16 cellular contexts compared by ENCODE assay signal in the genomic region with DNA sequence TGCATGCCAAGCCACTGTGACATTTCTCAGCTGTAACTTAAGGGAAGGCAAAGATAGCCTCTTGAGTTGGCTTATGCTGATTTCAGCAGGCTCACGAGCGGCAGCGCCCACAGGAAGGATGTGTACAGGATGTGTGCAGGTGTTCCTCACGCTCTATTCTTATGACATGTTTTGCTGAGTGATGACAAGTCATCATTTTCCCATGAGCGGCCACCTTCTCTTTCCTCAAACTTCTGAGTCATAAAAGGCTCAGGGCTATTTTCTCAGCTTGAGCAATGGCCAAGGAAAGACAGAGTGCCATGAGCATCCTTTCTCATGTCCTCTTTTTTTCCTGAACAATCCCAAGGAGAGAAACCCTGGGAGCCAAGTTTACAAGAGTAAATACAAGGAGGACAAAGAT.
DNase-seq lines count a peak whose midpoint lies in the region; ATAC-seq and TF ChIP-seq lines count a peak whose summit lies in the region.
"Had no signal": no experiment of that assay in that cellular context is flagged by ENCODE, and none has a peak within 500 bp of the region (broad histone marks: within the 10 kb centered on the region; RNA-seq: fewer than 3 reads in every experiment).

No MANE protein-coding gene starts in this region.

- H3K79me1 ChIP-seq in trophoblast cell (ENCODE audit: low read length): no peaks in the 10 kb centered on the region

- H3K4me3 ChIP-seq in trophoblast cell (ENCODE audit: low read depth, low read length): no peak overlapping the region
- H3K4me3 ChIP-seq: tibial nerve had no signal

- POLR2A ChIA-PET in activated CD8-positive, alpha-beta T cell treated with anti-CD3 and anti-CD28 coated beads for 36 hours (lab: Charles Lee): no interaction called here

- no peaks in the 10 kb centered on the region for H3K9me3 Mint-ChIP-seq in activated T-cell treated with anti-CD3 and anti-CD28 coated beads, Interleukin-2, amount 50 U/mL, for 72 hours
- peaks cover 4% of the 10 kb centered on the region for H3K9me3 Mint-ChIP-seq in activated CD8-positive, alpha-beta T cell treated with anti-CD3 and anti-CD28 coated beads for 36 hours
- H3K9me3 Mint-ChIP-seq: dendritic cell treated with granulocyte-macrophage colony-stimulating factor and Interleukin-4, amounts not matched to agents 40 ng/mL and 50 ng/mL, for 4 days had no signal

- H2BK12ac ChIP-seq in trophoblast cell (ENCODE audit: low read length): no peak overlapping the region

- H3K36me3 ChIP-seq in trophoblast cell (ENCODE audit: control insufficient read depth in 1 of 2, insufficient read depth in 2 of 2, low read length in 2 of 2): no peaks in the 10 kb centered on the region
- H3K36me3 ChIP-seq: tibial nerve had no signal

- no peak overlapping the region for H2AFZ ChIP-seq in trophoblast cell (ENCODE audit: insufficient read depth, low read length, poor library complexity)
- H2AFZ ChIP-seq: parathyroid adenoma had no signal

- H3K23ac ChIP-seq in trophoblast cell (ENCODE audit: low read length): no peak overlapping the region

- H3K4me3 Mint-ChIP-seq in activated T-cell treated with anti-CD3 and anti-CD28 coated beads, Interleukin-2, amount 50 U/mL, for 72 hours: no peak overlapping the region
- no peak overlapping the region for H3K4me3 Mint-ChIP-seq in activated CD8-positive, alpha-beta T cell treated with anti-CD3 and anti-CD28 coated beads for 36 hours
- H3K4me3 Mint-ChIP-seq: dendritic cell treated with granulocyte-macrophage colony-stimulating factor and Interleukin-4, amounts not matched to agents 40 ng/mL and 50 ng/mL, for 4 days; immature natural killer cell had no signal

- no peaks in the 10 kb centered on the region for H3K4me1 ChIP-seq in trophoblast cell (ENCODE audit: control insufficient read depth in 1 of 2, insufficient read depth in 2 of 2, low read length in 2 of 2)
- H3K4me1 ChIP-seq: parathyroid adenoma, tibial nerve had no signal

- TF ChIP-seq CTCF in activated CD8-positive, alpha-beta T cell treated with anti-CD3 and anti-CD28 coated beads for 36 hours (IDR thresholded peaks at IDR 0.05): no peak

- CTCF ChIA-PET in activated CD8-positive, alpha-beta T cell treated with anti-CD3 and anti-CD28 coated beads for 36 hours (lab: Charles Lee): no interaction called here

- H3K18ac ChIP-seq in trophoblast cell (ENCODE audit: low read length): no peak overlapping the region

- ATAC-seq in activated T-cell treated with anti-CD3 and anti-CD28 coated beads, Interleukin-2, amount 50 U/mL, for 72 hours (replicated peaks in 1 of 2): peak; percentile 29 to 67
- peak; percentile 34 for ATAC-seq in activated CD8-positive, alpha-beta T cell treated with anti-CD3 and anti-CD28 coated beads for 36 hours
- ATAC-seq in GM21390 (IDR thresholded peaks at IDR 0.05; ENCODE audit: unreplicated experiment): no peak

- H4K12ac ChIP-seq in trophoblast cell (ENCODE audit: low read depth, low read length): no peak overlapping the region

- no peak overlapping the region for H4K91ac ChIP-seq in trophoblast cell (ENCODE audit: low read depth, low read length)

- no peak overlapping the region for H3K9ac ChIP-seq in trophoblast cell (ENCODE audit: low read length)
- H3K9ac ChIP-seq: parathyroid adenoma had no signal

- no CpG with 5 or more reads among the region's 5 CpGs for WGBS in trophoblast cell (ENCODE audit: extremely low coverage, insufficient coverage, insufficient read length)

- H2BK120ac ChIP-seq in trophoblast cell (ENCODE audit: insufficient read depth, low read length, poor library complexity): no peak overlapping the region

- no peak overlapping the region for H4K8ac ChIP-seq in trophoblast cell (ENCODE audit: low read depth, low read length)

- intact Hi-C loops in activated CD8-positive, alpha-beta T cell treated with anti-CD3 and anti-CD28 coated beads for 36 hours (cut with micrococcal nuclease): no loop called here

- no peak overlapping the region for H3K4ac ChIP-seq in trophoblast cell (ENCODE audit: low read depth, low read length)

- H3K14ac ChIP-seq in trophoblast cell (ENCODE audit: low read length): no peak overlapping the region

- no peaks in the 10 kb centered on the region for H3K79me2 ChIP-seq in trophoblast cell (ENCODE audit: control insufficient read depth, insufficient read depth, low read length, poor library complexity)
- H3K79me2 ChIP-seq: parathyroid adenoma had no signal

- no peaks in the 10 kb centered on the region for H3K36me3 Mint-ChIP-seq in activated T-cell treated with anti-CD3 and anti-CD28 coated beads, Interleukin-2, amount 50 U/mL, for 72 hours (ENCODE audit: insufficient read depth in 2 of 2)
- no peaks in the 10 kb centered on the region for H3K36me3 Mint-ChIP-seq in activated CD8-positive, alpha-beta T cell treated with anti-CD3 and anti-CD28 coated beads for 36 hours (ENCODE audit: low read depth)
- H3K36me3 Mint-ChIP-seq: immature natural killer cell had no signal

- no peak overlapping the region for H2AK5ac ChIP-seq in trophoblast cell (ENCODE audit: low read length)

- no peak overlapping the region for H2BK5ac ChIP-seq in trophoblast cell (ENCODE audit: low read depth, low read length, poor library complexity)

- H3K4me1 Mint-ChIP-seq in activated T-cell treated with anti-CD3 and anti-CD28 coated beads, Interleukin-2, amount 50 U/mL, for 72 hours (ENCODE audit: low read depth): no peaks in the 10 kb centered on the region
- H3K4me1 Mint-ChIP-seq in activated CD8-positive, alpha-beta T cell treated with anti-CD3 and anti-CD28 coated beads for 36 hours (ENCODE audit: low read depth): no peaks in the 10 kb centered on the region

- H3K27me3 ChIP-seq in trophoblast cell (ENCODE audit: insufficient read depth, low read length): no peaks in the 10 kb centered on the region
- H3K27me3 ChIP-seq: tibial nerve had no signal

- peaks cover 6% of the 10 kb centered on the region for H3K27me3 Mint-ChIP-seq in activated T-cell treated with anti-CD3 and anti-CD28 coated beads, Interleukin-2, amount 50 U/mL, for 72 hours (ENCODE audit: low read depth)
- peaks cover 2% of the 10 kb centered on the region for H3K27me3 Mint-ChIP-seq in activated CD8-positive, alpha-beta T cell treated with anti-CD3 and anti-CD28 coated beads for 36 hours
- H3K27me3 Mint-ChIP-seq: dendritic cell treated with granulocyte-macrophage colony-stimulating factor and Interleukin-4, amounts not matched to agents 40 ng/mL and 50 ng/mL, for 4 days had no signal

- H3K4me2 ChIP-seq in trophoblast cell (ENCODE audit: low read length): no peak overlapping the region

- H3K27ac Mint-ChIP-seq in activated T-cell treated with anti-CD3 and anti-CD28 coated beads, Interleukin-2, amount 50 U/mL, for 72 hours: no peak overlapping the region
- no peak overlapping the region for H3K27ac Mint-ChIP-seq in activated CD8-positive, alpha-beta T cell treated with anti-CD3 and anti-CD28 coated beads for 36 hours
- H3K27ac Mint-ChIP-seq: dendritic cell treated with granulocyte-macrophage colony-stimulating factor and Interleukin-4, amounts not matched to agents 40 ng/mL and 50 ng/mL, for 4 days; immature natural killer cell had no signal

- H3K9me3 ChIP-seq in trophoblast cell (ENCODE audit: insufficient read depth, low read depth, low read length): no peaks in the 10 kb centered on the region
- H3K9me3 ChIP-seq: tibial nerve had no signal

- DNase-seq in activated T-cell treated with anti-CD3 and anti-CD28 coated beads, Interleukin-2, amount 50 U/mL, for 72 hours: peak in 1 of 2 donors; percentile 7
- DNase-seq in activated T-cell treated with anti-CD3 and anti-CD28 coated beads, Interleukin-2, amount 50 U/mL, for 1 hour: no peak
- peak; percentile 88 for DNase-seq in HPDE6-E6E7 (ENCODE audit: extremely low spot score)
- DNase-seq in activated CD8-positive, alpha-beta T cell treated with anti-CD3 and anti-CD28 coated beads for 36 hours: peak; percentile 20
- peak; percentile 76 to 92 for DNase-seq in trophoblast cell
- no peak for DNase-seq in caudate nucleus (lab: John Stamatoyannopoulos, UW)
- DNase-seq in COLO829 (ENCODE audit: low spot score): no peak
- DNase-seq: aorta, GOT3, NCI-H446, Right ventricle myocardium superior had no signal

- H3K27ac ChIP-seq in trophoblast cell (ENCODE audit: low read depth, low read length): no peak overlapping the region
- H3K27ac ChIP-seq in caudate nucleus (ENCODE audit: low read depth, low read length): no peak overlapping the region
- H3K27ac ChIP-seq: parathyroid adenoma, tibial nerve had no signal

Comparison
In these comparisons a context has a peak if more than half of its experiments do, and no peak if none do; other contexts are left out.
1. DNase-seq: peak in HPDE6-E6E7 (single experiment), activated CD8-positive, alpha-beta T cell treated with anti-CD3 and anti-CD28 coated beads for 36 hours (single experiment) and trophoblast cell (2 of 2); none in activated T-cell treated with anti-CD3 and anti-CD28 coated beads, Interleukin-2, amount 50 U/mL, for 1 hour (single experiment), caudate nucleus (0 of 61) and COLO829 (single experiment).